ENCODE assay signal across 1 cellular context in the genomic region with DNA sequence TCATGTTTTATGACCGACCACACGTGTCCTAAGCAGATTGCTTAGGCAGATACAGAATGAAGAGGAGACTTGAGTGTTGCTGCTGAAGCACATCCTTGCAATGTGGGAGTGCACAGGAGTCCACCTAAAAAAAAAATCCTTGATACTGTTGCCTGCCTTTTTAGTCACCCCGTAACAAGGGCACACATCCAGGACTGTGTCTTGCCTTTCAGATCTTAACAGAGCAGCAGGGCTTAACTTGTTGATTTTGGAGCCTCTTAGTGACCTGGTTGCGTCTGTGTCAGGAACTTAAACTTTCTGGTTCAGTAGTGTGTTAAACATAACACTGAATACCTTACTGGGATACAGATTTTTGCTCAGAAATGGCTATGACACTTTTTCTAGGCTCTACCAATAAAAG.
TF ChIP-seq lines count a peak whose summit lies in the region.

No MANE protein-coding gene starts in this region.

TF ChIP-seq in HEK293, 187 proteins besides CTCF, POLR2A, EP300 and RAD21 (continued from another document):
- TF ChIP-seq, protein P1, sequence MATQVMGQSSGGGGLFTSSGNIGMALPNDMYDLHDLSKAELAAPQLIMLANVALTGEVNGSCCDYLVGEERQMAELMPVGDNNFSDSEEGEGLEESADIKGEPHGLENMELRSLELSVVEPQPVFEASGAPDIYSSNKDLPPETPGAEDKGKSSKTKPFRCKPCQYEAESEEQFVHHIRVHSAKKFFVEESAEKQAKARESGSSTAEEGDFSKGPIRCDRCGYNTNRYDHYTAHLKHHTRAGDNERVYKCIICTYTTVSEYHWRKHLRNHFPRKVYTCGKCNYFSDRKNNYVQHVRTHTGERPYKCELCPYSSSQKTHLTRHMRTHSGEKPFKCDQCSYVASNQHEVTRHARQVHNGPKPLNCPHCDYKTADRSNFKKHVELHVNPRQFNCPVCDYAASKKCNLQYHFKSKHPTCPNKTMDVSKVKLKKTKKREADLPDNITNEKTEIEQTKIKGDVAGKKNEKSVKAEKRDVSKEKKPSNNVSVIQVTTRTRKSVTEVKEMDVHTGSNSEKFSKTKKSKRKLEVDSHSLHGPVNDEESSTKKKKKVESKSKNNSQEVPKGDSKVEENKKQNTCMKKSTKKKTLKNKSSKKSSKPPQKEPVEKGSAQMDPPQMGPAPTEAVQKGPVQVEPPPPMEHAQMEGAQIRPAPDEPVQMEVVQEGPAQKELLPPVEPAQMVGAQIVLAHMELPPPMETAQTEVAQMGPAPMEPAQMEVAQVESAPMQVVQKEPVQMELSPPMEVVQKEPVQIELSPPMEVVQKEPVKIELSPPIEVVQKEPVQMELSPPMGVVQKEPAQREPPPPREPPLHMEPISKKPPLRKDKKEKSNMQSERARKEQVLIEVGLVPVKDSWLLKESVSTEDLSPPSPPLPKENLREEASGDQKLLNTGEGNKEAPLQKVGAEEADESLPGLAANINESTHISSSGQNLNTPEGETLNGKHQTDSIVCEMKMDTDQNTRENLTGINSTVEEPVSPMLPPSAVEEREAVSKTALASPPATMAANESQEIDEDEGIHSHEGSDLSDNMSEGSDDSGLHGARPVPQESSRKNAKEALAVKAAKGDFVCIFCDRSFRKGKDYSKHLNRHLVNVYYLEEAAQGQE (tag by site-specific recombination; IDR thresholded peaks at IDR 0.05): no peak
- TF ChIP-seq ZNF423 (tag by site-specific recombination; IDR thresholded peaks at IDR 0.05): no peak
TF ChIP-seq in HEK293: peak in this region for 0.
